1 cellular context compared by ENCODE assay signal in the genomic region with DNA sequence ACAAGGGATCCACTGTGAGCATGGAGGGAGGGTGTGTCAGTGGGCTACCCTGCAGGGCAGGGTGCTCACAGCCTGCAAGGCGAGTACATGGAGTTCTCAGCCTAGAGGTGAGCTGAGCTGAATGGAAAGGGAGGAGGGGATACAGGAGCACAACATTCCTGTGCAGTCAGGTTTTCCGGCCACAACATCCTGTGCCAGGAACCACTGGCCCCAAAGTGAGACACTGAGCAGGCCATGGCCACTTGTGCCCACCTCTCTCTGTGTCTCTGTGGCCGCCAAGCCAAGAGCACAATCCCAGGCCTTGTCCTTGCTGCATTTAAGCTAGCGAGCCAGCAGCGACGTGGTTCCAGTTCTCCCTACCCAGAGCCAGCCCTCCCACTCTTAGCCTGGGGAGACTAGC.
TF ChIP-seq lines count a peak whose summit lies in the region.

No MANE protein-coding gene starts in this region.

TF ChIP-seq in GM12878, 131 proteins besides CTCF, POLR2A, EP300 and RAD21:
- TF ChIP-seq YY1 (IDR thresholded peaks at IDR 0.05; ENCODE audit: low read depth, low read length) (no peak), SMAD1 (IDR thresholded peaks at IDR 0.05; ENCODE audit: low read depth, partially characterized antibody) (no peak), BACH1 (IDR thresholded peaks at IDR 0.05; ENCODE audit: borderline replicate concordance) (no peak), EGR1 (IDR thresholded peaks at IDR 0.05; ENCODE audit: borderline replicate concordance in 1 of 2, low read depth in 2 of 2, low read length in 2 of 2) (no peak), ZNF207 (IDR thresholded peaks at IDR 0.05; ENCODE audit: borderline replicate concordance) (no peak), MEF2B (IDR thresholded peaks at IDR 0.05; ENCODE audit: partially characterized antibody, poor library complexity, severe bottlenecking) (no peak), HDGF (IDR thresholded peaks at IDR 0.05) (no peak), CREB1 (IDR thresholded peaks at IDR 0.05; ENCODE audit: low read depth) (no peak), ZNF384 (IDR thresholded peaks at IDR 0.05; ENCODE audit: borderline replicate concordance, low read depth, low read length) (no peak), RELA (IDR thresholded peaks at IDR 0.05; ENCODE audit: borderline replicate concordance, partially characterized antibody) (no peak), TCF12 (IDR thresholded peaks at IDR 0.05; ENCODE audit: low read depth, low read length) (no peak), RFX5 (IDR thresholded peaks at IDR 0.05; ENCODE audit: low read depth, low read length) (no peak)
- TF ChIP-seq, protein P1, sequence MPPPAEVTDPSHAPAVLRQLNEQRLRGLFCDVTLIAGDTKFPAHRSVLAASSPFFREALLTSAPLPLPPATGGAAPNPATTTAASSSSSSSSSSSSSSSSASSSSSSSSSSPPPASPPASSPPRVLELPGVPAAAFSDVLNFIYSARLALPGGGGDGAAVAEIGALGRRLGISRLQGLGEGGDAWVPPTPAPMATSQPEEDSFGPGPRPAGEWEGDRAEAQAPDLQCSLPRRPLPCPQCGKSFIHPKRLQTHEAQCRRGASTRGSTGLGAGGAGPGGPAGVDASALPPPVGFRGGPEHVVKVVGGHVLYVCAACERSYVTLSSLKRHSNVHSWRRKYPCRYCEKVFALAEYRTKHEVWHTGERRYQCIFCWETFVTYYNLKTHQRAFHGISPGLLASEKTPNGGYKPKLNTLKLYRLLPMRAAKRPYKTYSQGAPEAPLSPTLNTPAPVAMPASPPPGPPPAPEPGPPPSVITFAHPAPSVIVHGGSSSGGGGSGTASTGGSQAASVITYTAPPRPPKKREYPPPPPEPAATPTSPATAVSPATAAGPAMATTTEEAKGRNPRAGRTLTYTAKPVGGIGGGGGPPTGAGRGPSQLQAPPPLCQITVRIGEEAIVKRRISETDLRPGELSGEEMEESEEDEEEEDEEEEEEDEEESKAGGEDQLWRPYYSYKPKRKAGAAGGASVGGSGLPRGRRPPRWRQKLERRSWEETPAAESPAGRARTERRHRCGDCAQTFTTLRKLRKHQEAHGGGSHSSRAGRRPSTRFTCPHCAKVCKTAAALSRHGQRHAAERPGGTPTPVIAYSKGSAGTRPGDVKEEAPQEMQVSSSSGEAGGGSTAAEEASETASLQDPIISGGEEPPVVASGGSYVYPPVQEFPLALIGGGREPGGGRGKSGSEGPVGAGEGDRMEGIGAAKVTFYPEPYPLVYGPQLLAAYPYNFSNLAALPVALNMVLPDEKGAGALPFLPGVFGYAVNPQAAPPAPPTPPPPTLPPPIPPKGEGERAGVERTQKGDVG (CRISPR knock-in tag; IDR thresholded peaks at IDR 0.05) = no peak
- TF ChIP-seq, protein P2, sequence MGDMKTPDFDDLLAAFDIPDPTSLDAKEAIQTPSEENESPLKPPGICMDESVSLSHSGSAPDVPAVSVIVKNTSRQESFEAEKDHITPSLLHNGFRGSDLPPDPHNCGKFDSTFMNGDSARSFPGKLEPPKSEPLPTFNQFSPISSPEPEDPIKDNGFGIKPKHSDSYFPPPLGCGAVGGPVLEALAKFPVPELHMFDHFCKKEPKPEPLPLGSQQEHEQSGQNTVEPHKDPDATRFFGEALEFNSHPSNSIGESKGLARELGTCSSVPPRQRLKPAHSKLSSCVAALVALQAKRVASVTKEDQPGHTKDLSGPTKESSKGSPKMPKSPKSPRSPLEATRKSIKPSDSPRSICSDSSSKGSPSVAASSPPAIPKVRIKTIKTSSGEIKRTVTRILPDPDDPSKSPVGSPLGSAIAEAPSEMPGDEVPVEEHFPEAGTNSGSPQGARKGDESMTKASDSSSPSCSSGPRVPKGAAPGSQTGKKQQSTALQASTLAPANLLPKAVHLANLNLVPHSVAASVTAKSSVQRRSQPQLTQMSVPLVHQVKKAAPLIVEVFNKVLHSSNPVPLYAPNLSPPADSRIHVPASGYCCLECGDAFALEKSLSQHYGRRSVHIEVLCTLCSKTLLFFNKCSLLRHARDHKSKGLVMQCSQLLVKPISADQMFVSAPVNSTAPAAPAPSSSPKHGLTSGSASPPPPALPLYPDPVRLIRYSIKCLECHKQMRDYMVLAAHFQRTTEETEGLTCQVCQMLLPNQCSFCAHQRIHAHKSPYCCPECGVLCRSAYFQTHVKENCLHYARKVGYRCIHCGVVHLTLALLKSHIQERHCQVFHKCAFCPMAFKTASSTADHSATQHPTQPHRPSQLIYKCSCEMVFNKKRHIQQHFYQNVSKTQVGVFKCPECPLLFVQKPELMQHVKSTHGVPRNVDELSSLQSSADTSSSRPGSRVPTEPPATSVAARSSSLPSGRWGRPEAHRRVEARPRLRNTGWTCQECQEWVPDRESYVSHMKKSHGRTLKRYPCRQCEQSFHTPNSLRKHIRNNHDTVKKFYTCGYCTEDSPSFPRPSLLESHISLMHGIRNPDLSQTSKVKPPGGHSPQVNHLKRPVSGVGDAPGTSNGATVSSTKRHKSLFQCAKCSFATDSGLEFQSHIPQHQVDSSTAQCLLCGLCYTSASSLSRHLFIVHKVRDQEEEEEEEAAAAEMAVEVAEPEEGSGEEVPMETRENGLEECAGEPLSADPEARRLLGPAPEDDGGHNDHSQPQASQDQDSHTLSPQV (IDR thresholded peaks at IDR 0.05) = no peak
